8 cellular contexts compared by ENCODE assay signal in genomic region chr14:100645200-100645985, GRCh38. TPM values are rescaled to one million over a fixed set of nuclear protein-coding genes. Genes with fewer than 3 reads are reported as not detected.
DNase-seq lines count a peak whose midpoint lies in the region; ATAC-seq, FAIRE-seq and TF ChIP-seq lines count a peak whose summit lies in the region.

No MANE protein-coding gene starts in this region.

- no peaks in the 10 kb centered on the region for H3F3A ChIP-seq in SK-N-SH (replicated peaks; ENCODE audit: insufficient read depth)

- TF ChIP-seq RAD21 in SK-N-SH (IDR thresholded peaks at IDR 0.05; ENCODE audit: low read length): peak; percentile 86

- no peaks in the 10 kb centered on the region for H3K27me3 ChIP-seq in SK-N-SH (ENCODE audit: insufficient read depth)

- H3K4me2 ChIP-seq in SK-N-SH: no peak overlapping the region

- H3K9me3 ChIP-seq in SK-N-SH: no peaks in the 10 kb centered on the region

- no peaks in the 10 kb centered on the region for H3K9me2 ChIP-seq in SK-N-SH

- intact Hi-C loops in head of caudate nucleus (cut with DNase I): loop anchor here (5.0 kb wide), 2 partner anchors 108 to 263 kb away; no protein-coding TSS in a partner anchor
- intact Hi-C loops in posterior cingulate gyrus (cut with DNase I): loop anchor here (1.0 to 5.0 kb wide), 3 partner anchors 120 to 258 kb away; no protein-coding TSS in a partner anchor

- no peak overlapping the region for H2AFZ ChIP-seq in SK-N-SH (ENCODE audit: low read depth)

- no peaks in the 10 kb centered on the region for H3K36me3 ChIP-seq in SK-N-SH (replicated peaks in 1 of 2; ENCODE audit: control insufficient read depth in 1 of 2, insufficient read depth in 2 of 2, low read length in 1 of 2)

- WGBS in SK-N-SH (ENCODE audit: low lambda C conversion rate): 61% methylated on average over 11 of the region's 12 CpGs

- peak overlapping the region in 1 of 2 experiments; percentile 39; a peak in 1 of 4 replicates for H3K4me3 ChIP-seq in SK-N-SH (ENCODE audit: low read depth in 2 of 2, low read length in 1 of 2)

- CTCF ChIA-PET in SK-N-SH (lab: Yijun Ruan, JAX): interaction anchor here (0.6 to 4.2 kb wide), 35 partner anchors 8 to 261 kb away, joined by 3 to 40 read pairs (median 4); no protein-coding TSS in a partner anchor

- TF ChIP-seq EP300 in SK-N-SH (IDR thresholded peaks at IDR 0.05; ENCODE audit: borderline replicate concordance in 1 of 2, low read depth in 1 of 2, low read length in 1 of 2): no peak

- no peak for FAIRE-seq in urothelium cell line (lab: Jason Lieb, UNC)

- H3K4me1 ChIP-seq in SK-N-SH (ENCODE audit: control insufficient read depth in 1 of 2, insufficient read depth in 2 of 2, low read depth in 1 of 2, low read length in 1 of 2): peaks cover 5 to 34% of the 10 kb centered on the region in 2 experiments; a peak in 2 of 4 replicates

- POLR2A ChIA-PET in SK-N-SH (lab: Yijun Ruan, JAX): interaction anchor here (0.6 to 2.1 kb wide), 7 partner anchors 29 to 268 kb away, joined by 3 to 10 read pairs (median 3); no protein-coding TSS in a partner anchor

- no peaks in the 10 kb centered on the region for H4K20me1 ChIP-seq in SK-N-SH (ENCODE audit: insufficient read depth)

- TF ChIP-seq CTCF in SK-N-SH (IDR thresholded peaks at IDR 0.05): peak; percentile 53

- H3K79me2 ChIP-seq in SK-N-SH (ENCODE audit: insufficient read depth): no peaks in the 10 kb centered on the region

- ATAC-seq in GM21515 (IDR thresholded peaks at IDR 0.05; ENCODE audit: unreplicated experiment): peak; percentile 79

- peak; percentile 94 for DNase-seq in CD1c-positive myeloid dendritic cell (ENCODE audit: extremely low spot score)
- peak; percentile 79 for DNase-seq in MV-4-11 (lab: John Stamatoyannopoulos, UW)
- peak; percentile 84 for DNase-seq in SK-N-SH
- peak; percentile 84 for DNase-seq in activated naive CD4-positive, alpha-beta T cell treated with anti-CD3 and anti-CD28 coated beads, Interleukin-2, amount 50 U/mL, for 16 hours
- peak; percentile 69 to 93 (median 80) for DNase-seq in head of caudate nucleus
- DNase-seq in posterior cingulate gyrus: peak; percentile 63 to 96 (median 84)
- DNase-seq in urothelium cell line (ENCODE audit: low spot score): peak; percentile 64

- no peak overlapping the region for H3K9ac ChIP-seq in SK-N-SH

- peak overlapping the region in 1 of 2 experiments; percentile 76; a peak in 2 of 4 replicates for H3K27ac ChIP-seq in SK-N-SH (ENCODE audit: low read depth in 2 of 2, low read length in 1 of 2)

TF ChIP-seq in SK-N-SH, 30 proteins besides CTCF, POLR2A, EP300 and RAD21:
- TF ChIP-seq NFIC (IDR thresholded peaks at IDR 0.05; ENCODE audit: borderline replicate concordance) (no peak), CHD2 (IDR thresholded peaks at IDR 0.05; ENCODE audit: low read length, partially characterized antibody) (peak; percentile 31), TAF1 (IDR thresholded peaks at IDR 0.05; ENCODE audit: borderline replicate concordance, low read depth, low read length) (no peak), SMC3 (IDR thresholded peaks at IDR 0.05; ENCODE audit: low read depth, low read length) (peak; percentile 83)

RNA-seq across cellular contexts. Expression of gene BEGAIN, which starts 58.2 kb away (rescaled TPM):
- 4.2 and 4.4 TPM in 2 replicates for polyA plus RNA-seq in SK-N-SH (2012; rRNA removed)
- polyA plus RNA-seq in SK-N-SH (2012; cell fraction: cytosol; rRNA removed): 1.9 and 4.4 TPM in 2 replicates
- 23.8 and 41.4 TPM in 2 replicates for polyA plus RNA-seq in SK-N-SH (2012; cell fraction: nucleus; rRNA removed)
